In genomic region chr4:101952985-101953384, GRCh38 we compare ENCODE assay signal across 17 cellular contexts.
DNase-seq lines count a peak whose midpoint lies in the region; ATAC-seq and TF ChIP-seq lines count a peak whose summit lies in the region.
"Had no signal": no experiment of that assay in that cellular context is flagged by ENCODE, and none has a peak within 500 bp of the region (broad histone marks: within the 10 kb centered on the region; RNA-seq: fewer than 3 reads in every experiment).

No MANE protein-coding gene starts in this region.

- 14 to 21% methylated on average over 4 of the region's 4 CpGs for WGBS in body of pancreas, 2 donors

- no peak for DNase-seq in HCT116 (ENCODE audit: low read depth, low spot score)
- peak; percentile 70 for DNase-seq in LNCaP clone FGC (ENCODE audit: low read depth)
- DNase-seq in body of pancreas = peak in 1 of 4 donors; percentile 9
- DNase-seq in NCI-H2196 (lab: John Stamatoyannopoulos, UW; ENCODE audit: unreplicated experiment) = no peak
- no peak for DNase-seq in stimulated activated CD4-positive, alpha-beta T cell treated with anti-CD3 and anti-CD28 coated beads, Interleukin-4, amount 100 ng/mL, for 4 hours
- DNase-seq in NCI-H226 = no peak
- DNase-seq: GF-D8, H7, MG63, NCI-H1092 treated with DMSO at 0.1 percent for 48 hours, NCI-H1694, NCI-H2107, NCI-H774 had no signal

- H3K4me1 ChIP-seq in HCT116 (ENCODE audit: control insufficient read depth in 1 of 2, insufficient read depth in 2 of 2, low read length in 2 of 2) (peaks cover 6 to 27% of the 10 kb centered on the region in 2 experiments; a peak in 3 of 4 replicates), body of pancreas (peaks cover 13% of the 10 kb centered on the region)
- H3K4me1 ChIP-seq: BLaER1 treated with 17β-estradiol and CSF1 and Interleukin-3, amounts not matched to agents 10 nM and 100 nM had no signal

- no peak for TF ChIP-seq POLR2A in HCT116 (IDR thresholded peaks at IDR 0.05; ENCODE audit: borderline replicate concordance, extremely low read depth, insufficient read depth, insufficient read length)
- no peak for TF ChIP-seq POLR2A in body of pancreas (IDR thresholded peaks at IDR 0.05)

- POLR2A ChIA-PET in HCT116 (lab: Charles Lee) = no interaction called here

- intact Hi-C loops in HCT116 (cut with micrococcal nuclease) (no loop called here), body of pancreas (cut with DNase I) (no loop called here)

- H3K9me2 ChIP-seq in HCT116 (ENCODE audit: insufficient read depth) = no peaks in the 10 kb centered on the region; the same call in 1 of the 2 replicates

- no peaks in the 10 kb centered on the region for H3K79me2 ChIP-seq in HCT116 (ENCODE audit: insufficient read depth, low read length)

- H3K4me3 ChIP-seq in HCT116 (replicated peaks in 1 of 2; ENCODE audit: low read depth in 1 of 2, low read length in 2 of 2) (no peak overlapping the region), LNCaP clone FGC (ENCODE audit: low read depth, low read length) (no peak overlapping the region), body of pancreas (no peak overlapping the region)
- H3K4me3 ChIP-seq: BLaER1 treated with 17β-estradiol and CSF1 and Interleukin-3, amounts not matched to agents 10 nM and 100 nM; MG63 had no signal

- H3K9me3 ChIP-seq in HCT116 (ENCODE audit: control insufficient read depth in 1 of 2, insufficient read depth in 1 of 2, low read depth in 1 of 2, low read length in 2 of 2) (no peaks in the 10 kb centered on the region), body of pancreas (no peaks in the 10 kb centered on the region)
- H3K9me3 ChIP-seq: BLaER1 treated with 17β-estradiol and CSF1 and Interleukin-3, amounts not matched to agents 10 nM and 100 nM; MG63 had no signal

- no peaks in the 10 kb centered on the region for H4K20me1 ChIP-seq in HCT116 (ENCODE audit: insufficient read depth)
- H4K20me1 ChIP-seq: BLaER1 treated with 17β-estradiol and CSF1 and Interleukin-3, amounts not matched to agents 10 nM and 100 nM had no signal

- H3K9ac ChIP-seq in HCT116 (ENCODE audit: low read length) = no peak overlapping the region
- H3K9ac ChIP-seq: BLaER1 treated with 17β-estradiol and CSF1 and Interleukin-3, amounts not matched to agents 10 nM and 100 nM; KMS-11 had no signal

- H3K4me2 ChIP-seq in HCT116 (ENCODE audit: low read length) = peak overlapping the region; percentile 67; the same call in 1 of the 2 replicates
- H3K4me2 ChIP-seq: BLaER1 treated with 17β-estradiol and CSF1 and Interleukin-3, amounts not matched to agents 10 nM and 100 nM; KMS-11 had no signal

- TF ChIP-seq RAD21 in HCT116 (IDR thresholded peaks at IDR 0.05; ENCODE audit: low read depth) = no peak

- H3K27me3 ChIP-seq in HCT116 (ENCODE audit: insufficient read depth, low read length) = no peaks in the 10 kb centered on the region
- no peaks in the 10 kb centered on the region for H3K27me3 ChIP-seq in body of pancreas
- H3K27me3 ChIP-seq: BLaER1 treated with 17β-estradiol and CSF1 and Interleukin-3, amounts not matched to agents 10 nM and 100 nM; MG63 had no signal

- no TSS peak for BruUV-seq in HCT116 (replicated peaks; lab: Mats Ljungman, UMichigan)

- CTCF ChIA-PET in HCT116 (lab: Charles Lee) = no interaction called here

- ATAC-seq in HCT116 = no peak
- peak; percentile 55 for ATAC-seq in body of pancreas
- no peak for ATAC-seq in HG02938 (IDR thresholded peaks at IDR 0.05; ENCODE audit: unreplicated experiment)

- H3K36me3 ChIP-seq in HCT116 (ENCODE audit: control insufficient read depth in 1 of 2, insufficient read depth in 2 of 2, low read length in 2 of 2) (no peaks in the 10 kb centered on the region), body of pancreas (replicated peaks in 1 of 2; ENCODE audit: insufficient read depth in 1 of 2, low read depth in 2 of 2) (no peaks in the 10 kb centered on the region)
- H3K36me3 ChIP-seq: BLaER1 treated with 17β-estradiol and CSF1 and Interleukin-3, amounts not matched to agents 10 nM and 100 nM; MG63 had no signal

- peak; percentile 40 for TF ChIP-seq CTCF in 22Rv1 (IDR thresholded peaks at IDR 0.05)
- TF ChIP-seq CTCF in HCT116 (IDR thresholded peaks at IDR 0.05 in 2 of 3, conservative IDR thresholded peaks at IDR 0.05 in 1 of 3; ENCODE audit: borderline replicate concordance in 1 of 3, insufficient read depth in 1 of 3, low read depth in 2 of 3, low read length in 2 of 3) = no peak
- 0 out of 2 replicates have a peak, but pooled peaks have one; percentile 5 for TF ChIP-seq CTCF in LNCaP clone FGC (IDR thresholded peaks at IDR 0.05; ENCODE audit: control insufficient read depth, extremely low read depth, insufficient read depth)
- TF ChIP-seq CTCF in body of pancreas (IDR thresholded peaks at IDR 0.05) = no peak

- H3K27ac ChIP-seq in 22Rv1 (peak overlapping the region; percentile 89), HCT116 (ENCODE audit: low read depth, low read length) (no peak overlapping the region), body of pancreas (no peak overlapping the region)
- H3K27ac ChIP-seq: BLaER1 treated with 17β-estradiol and CSF1 and Interleukin-3, amounts not matched to agents 10 nM and 100 nM; KMS-11 had no signal

- RAD21 ChIA-PET in HCT116 (lab: Charles Lee; ENCODE audit: low non-redundant PET in 1 of 2, low total read pairs in 2 of 2, uncharacterized antibody in 2 of 2, unreplicated experiment in 2 of 2) = no interaction called here

- H2AFZ ChIP-seq in HCT116 (ENCODE audit: low read depth, low read length, poor library complexity, severe bottlenecking) = no peak overlapping the region

TF ChIP-seq in HCT116, 20 proteins besides CTCF, POLR2A, EP300 and RAD21:
- TF ChIP-seq TCF7L2 (IDR thresholded peaks at IDR 0.05; ENCODE audit: borderline replicate concordance, extremely low read depth, insufficient read depth, insufficient read length) = no peak

Comparison
In these comparisons a context has a peak if more than half of its experiments do, and no peak if none do; other contexts are left out.
1. CTCF ChIP-seq: peak in 22Rv1 (single experiment) and LNCaP clone FGC (single experiment); none in HCT116 (0 of 3) and body of pancreas (0 of 7).